Comparison of ENCODE assay signal across 8 cellular contexts in genomic region chr2:118089015-118089800, GRCh38. TPM values are rescaled to one million over a fixed set of nuclear protein-coding genes. Genes with fewer than 3 reads are reported as not detected.
A peak's percentile ranks its signal among the peaks of the same experiment; 100 is the strongest.
DNase-seq lines count a peak whose midpoint lies in the region; ATAC-seq and TF ChIP-seq lines count a peak whose summit lies in the region.

No MANE protein-coding gene starts in this region.

- DNase-seq in GM12864 (ENCODE audit: low read depth) (no peak), fibroblast of villous mesenchyme (ENCODE audit: low read depth) (peak; percentile 56), neuronal stem cell (ENCODE audit: low spot score) (peak; percentile 14)
- DNase-seq in activated T-cell treated with anti-CD3 and anti-CD28 coated beads, Interleukin-2, amount 50 U/mL, for 1 hour = peak; percentile 18

- H3K9me2 ChIP-seq in Loucy (replicated peaks; ENCODE audit: low read depth, low read length) = no peaks in the 10 kb centered on the region

- no peak overlapping the region for H4K8ac ChIP-seq in neuronal stem cell (ENCODE audit: low read depth, low read length)

- no peak overlapping the region for H2BK15ac ChIP-seq in neuronal stem cell (ENCODE audit: low read length)

- H3K9ac ChIP-seq in Loucy (ENCODE audit: low read depth, low read length, poor library complexity, severe bottlenecking) (peak overlapping the region; percentile 87), neuronal stem cell (ENCODE audit: low read depth, low read length, poor library complexity) (no peak overlapping the region)

- H3K14ac ChIP-seq in neuronal stem cell (ENCODE audit: low read length) = no peak overlapping the region

- no CpG with 5 or more reads among the region's 12 CpGs for WGBS in neuronal stem cell (ENCODE audit: extremely low coverage in 2 of 2, insufficient read length in 2 of 2, insufficient replicate concordance in 1 of 2), 2 donors

- no peak overlapping the region for H4K91ac ChIP-seq in neuronal stem cell (ENCODE audit: low read depth, low read length, poor library complexity)

- no peak overlapping the region for H3K23ac ChIP-seq in neuronal stem cell (ENCODE audit: low read depth, low read length, poor library complexity)

- H3K4me3 ChIP-seq in GM12864 (ENCODE audit: low read depth, low read length) (peak overlapping the region; percentile 84), Loucy (ENCODE audit: low read length, poor library complexity, severe bottlenecking) (peak overlapping the region; percentile 90), fibroblast of villous mesenchyme (ENCODE audit: low read depth, low read length) (peak overlapping the region; percentile 98), neuronal stem cell (ENCODE audit: low read length in 2 of 2) (peak overlapping the region; percentile 92 to 97)

- peaks cover 39% of the 10 kb centered on the region for H4K20me1 ChIP-seq in Loucy (ENCODE audit: insufficient read depth, low read length, poor library complexity, severe bottlenecking)

- H3K18ac ChIP-seq in neuronal stem cell (ENCODE audit: low read length) = no peak overlapping the region

- peaks cover 55% of the 10 kb centered on the region for H3K4me1 ChIP-seq in Loucy (ENCODE audit: insufficient read depth, low read length, poor library complexity, severe bottlenecking)
- peaks cover 2 to 3% of the 10 kb centered on the region in 2 donors for H3K4me1 ChIP-seq in neuronal stem cell (ENCODE audit: control insufficient read depth in 2 of 2, insufficient read depth in 1 of 2, low read depth in 1 of 2, low read length in 2 of 2)

- no peak overlapping the region for H2AFZ ChIP-seq in Loucy (ENCODE audit: low read length)
- H2AFZ ChIP-seq in neuronal stem cell (ENCODE audit: low read length) = peak overlapping the region; percentile 95

- ATAC-seq in GM21786 (IDR thresholded peaks at IDR 0.05; ENCODE audit: unreplicated experiment) (peak; percentile 24), HG03439 (IDR thresholded peaks at IDR 0.05; ENCODE audit: unreplicated experiment) (no peak), GM19397 (IDR thresholded peaks at IDR 0.05; ENCODE audit: unreplicated experiment) (no peak)

- H2BK120ac ChIP-seq in neuronal stem cell (ENCODE audit: low read depth, low read length) = no peak overlapping the region

- no peak overlapping the region for H2BK12ac ChIP-seq in neuronal stem cell (ENCODE audit: low read length)

- no peak overlapping the region for H2BK5ac ChIP-seq in neuronal stem cell (ENCODE audit: low read length)

- H3K9me3 ChIP-seq in Loucy (ENCODE audit: insufficient read depth, low read depth, low read length) (no peaks in the 10 kb centered on the region), neuronal stem cell (replicated peaks in 1 of 2; ENCODE audit: control insufficient read depth in 2 of 2, insufficient read depth in 1 of 2, low read depth in 1 of 2, low read length in 2 of 2) (no peaks in the 10 kb centered on the region)

- H3K4ac ChIP-seq in neuronal stem cell (ENCODE audit: low read length) = no peak overlapping the region

- H3K4me2 ChIP-seq in Loucy (ENCODE audit: low read depth, low read length, poor library complexity, severe bottlenecking) (peak overlapping the region; percentile 85), neuronal stem cell (ENCODE audit: insufficient read depth, low read length, poor library complexity, severe bottlenecking) (peak overlapping the region; percentile 71)

- peak; percentile 29 for TF ChIP-seq CTCF in GM12864 (IDR thresholded peaks at IDR 0.05; ENCODE audit: low read depth, low read length, missing control alignments)
- peak; percentile 32; the same call in 1 of the 2 replicates for TF ChIP-seq CTCF in Loucy (conservative IDR thresholded peaks at IDR 0.05; ENCODE audit: low read length)
- TF ChIP-seq CTCF in fibroblast of villous mesenchyme (IDR thresholded peaks at IDR 0.05; ENCODE audit: insufficient read depth, low read depth, low read length) = peak; percentile 14

- H3K27me3 ChIP-seq in Loucy (ENCODE audit: insufficient read depth, low read length, poor library complexity, severe bottlenecking) (no peaks in the 10 kb centered on the region), neuronal stem cell (ENCODE audit: control insufficient read depth in 3 of 3, insufficient read depth in 3 of 3, low read depth in 1 of 3, low read length in 3 of 3) (peaks cover 0 to 20% (median 0%) of the 10 kb centered on the region in 3 experiments)

- H3K79me2 ChIP-seq in Loucy (ENCODE audit: insufficient read depth, low read length) = peaks cover 61% of the 10 kb centered on the region

- no peak overlapping the region for H2AK5ac ChIP-seq in neuronal stem cell (ENCODE audit: low read depth, low read length)

- H3K36me3 ChIP-seq in Loucy (ENCODE audit: insufficient read depth, low read length) (no peaks in the 10 kb centered on the region), neuronal stem cell (replicated peaks in 1 of 2; ENCODE audit: control insufficient read depth in 2 of 2, insufficient read depth in 2 of 2, low read length in 2 of 2) (no peaks in the 10 kb centered on the region)

- H3K27ac ChIP-seq in neuronal stem cell (replicated peaks; ENCODE audit: low read length) = no peak overlapping the region

- peaks cover 4% of the 10 kb centered on the region for H3K79me1 ChIP-seq in neuronal stem cell (ENCODE audit: low read depth, low read length)

- no peaks in the 10 kb centered on the region for H3F3A ChIP-seq in Loucy (ENCODE audit: low read depth)

RNA-seq across cellular contexts. Expression of gene INSIG2, which starts 0.9 kb away (rescaled TPM):
- total RNA-seq in fibroblast of villous mesenchyme = 6.1 and 13.0 TPM in 2 replicates
- polyA plus RNA-seq in neuronal stem cell (2013, experiment 1 of 2) = 7.2 TPM
- polyA plus RNA-seq in neuronal stem cell (2013, experiment 2 of 2) = 7.2 TPM
